ENCODE assay signal across 33 cellular contexts in the genomic region with DNA sequence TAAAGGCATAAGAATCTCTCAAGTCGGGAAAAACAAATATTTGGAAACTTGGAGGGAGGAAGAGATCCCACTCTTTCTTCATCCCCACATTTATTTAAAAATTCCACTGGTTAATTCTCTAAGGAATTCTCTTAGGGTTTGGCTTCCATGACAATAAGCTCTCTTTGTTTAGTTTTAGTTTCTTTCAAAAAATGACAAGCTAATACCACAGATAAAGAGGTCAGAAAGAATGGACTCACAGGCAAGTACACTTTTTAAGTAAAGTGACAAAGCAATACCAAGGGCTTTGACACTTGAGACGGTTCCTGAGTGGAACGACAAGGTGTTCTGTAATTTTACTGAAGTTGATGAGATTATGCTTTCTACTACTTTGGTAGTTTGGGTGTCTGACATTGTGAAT.
DNase-seq lines count a peak whose midpoint lies in the region; ATAC-seq and TF ChIP-seq lines count a peak whose summit lies in the region.
"Had no signal": no experiment of that assay in that cellular context is flagged by ENCODE, and none has a peak within 500 bp of the region (broad histone marks: within the 10 kb centered on the region; RNA-seq: fewer than 3 reads in every experiment).

No MANE protein-coding gene starts in this region.

- no peaks in the 10 kb centered on the region for H3K79me2 ChIP-seq in smooth muscle cell (ENCODE audit: low read depth)

- no peaks in the 10 kb centered on the region for H3K4me1 Mint-ChIP-seq in activated CD8-positive, alpha-beta memory T cell treated with anti-CD3 and anti-CD28 coated beads, Interleukin-2, amount 10 ng/mL, durations not matched to agents 7 days and 5 days
- H3K4me1 Mint-ChIP-seq: B cell; CD14-positive monocyte; CD4-positive, alpha-beta memory T cell; CD4-positive, CD25-positive, alpha-beta regulatory T cell; CD8-positive, alpha-beta memory T cell had no signal

- DNase-seq in HAP-1 (ENCODE audit: low spot score in 2 of 2), result peak; percentile 48 to 97
- DNase-seq in left lung, result no peak
- no peak for DNase-seq in smooth muscle cell (lab: John Stamatoyannopoulos, UW; ENCODE audit: unreplicated experiment)
- no peak for DNase-seq in medulla oblongata (ENCODE audit: extremely low spot score)
- DNase-seq in activated CD8-positive, alpha-beta memory T cell treated with anti-CD3 and anti-CD28 coated beads, Interleukin-2, amount 10 ng/mL, durations not matched to agents 7 days and 5 days, result no peak
- DNase-seq in left lobe of liver (ENCODE audit: low spot score), result no peak
- DNase-seq: 8988T; ACHN; AML-193; BE2C; C1 segment of cervical spinal cord; Caco-2; Calu3; CD4-positive, alpha-beta memory T cell; CD4-positive, alpha-beta T cell; CD4-positive, CD25-positive, alpha-beta regulatory T cell; CD8-positive, alpha-beta memory T cell; CD8-positive, alpha-beta T cell; COR-L47; DMS 273 treated with DMSO at 0.1 percent for 48 hours; DMS153; DMS53; DMS79; DMS79 treated with DMSO at 0.1 percent for 48 hours; DND-41; EL had no signal

- H3K27ac ChIP-seq in left lung (no peak overlapping the region), smooth muscle cell (ENCODE audit: low read depth) (no peak overlapping the region)
- H3K27ac ChIP-seq: 22Rv1; A549; BLaER1; BLaER1 treated with 17β-estradiol and CSF1 and Interleukin-3, amounts not matched to agents 10 nM and 100 nM; C4-2B had no signal

- H3K9me3 ChIP-seq in HAP-1 (no peaks in the 10 kb centered on the region), left lung (no peaks in the 10 kb centered on the region), smooth muscle cell (replicated peaks; ENCODE audit: low read depth) (no peaks in the 10 kb centered on the region)
- H3K9me3 ChIP-seq: A549; BE2C; BLaER1; BLaER1 treated with 17β-estradiol and CSF1 and Interleukin-3, amounts not matched to agents 10 nM and 100 nM; Caco-2 had no signal

- H3K4me1 ChIP-seq in HAP-1 (peaks cover 28% of the 10 kb centered on the region), left lung (peaks cover 0 to 6% of the 10 kb centered on the region in 2 donors), smooth muscle cell (ENCODE audit: low read depth) (no peaks in the 10 kb centered on the region)

- H3K27ac Mint-ChIP-seq in activated CD8-positive, alpha-beta memory T cell treated with anti-CD3 and anti-CD28 coated beads, Interleukin-2, amount 10 ng/mL, durations not matched to agents 7 days and 5 days, result no peak overlapping the region
- H3K27ac Mint-ChIP-seq: B cell; CD14-positive monocyte; CD4-positive, alpha-beta memory T cell; CD4-positive, alpha-beta T cell; CD4-positive, CD25-positive, alpha-beta regulatory T cell; CD8-positive, alpha-beta memory T cell; CD8-positive, alpha-beta T cell had no signal

- in situ Hi-C loops in HAP-1 (cut with MboI; ENCODE audit: low sequenced_read_pairs), result no loop called here

- no peaks in the 10 kb centered on the region for H3F3A ChIP-seq in smooth muscle cell (ENCODE audit: low read depth)

- no peak overlapping the region for H3K4me2 ChIP-seq in smooth muscle cell
- H3K4me2 ChIP-seq: A549; BLaER1; BLaER1 treated with 17β-estradiol and CSF1 and Interleukin-3, amounts not matched to agents 10 nM and 100 nM had no signal

- intact Hi-C loops in left lung (cut with DNase I), result no loop called here

- H3K36me3 ChIP-seq in HAP-1 (replicated peaks), result no peaks in the 10 kb centered on the region
- no peaks in the 10 kb centered on the region for H3K36me3 ChIP-seq in left lung
- no peaks in the 10 kb centered on the region for H3K36me3 ChIP-seq in smooth muscle cell (ENCODE audit: low read depth)
- H3K36me3 ChIP-seq: BE2C; BLaER1; BLaER1 treated with 17β-estradiol and CSF1 and Interleukin-3, amounts not matched to agents 10 nM and 100 nM had no signal

- peak overlapping the region; percentile 13 for H2AFZ ChIP-seq in smooth muscle cell (ENCODE audit: low read depth)

- WGBS in smooth muscle cell (ENCODE audit: low lambda C conversion rate), result 78% methylated on average over 3 of the region's 3 CpGs

- no peaks in the 10 kb centered on the region for H3K27me3 Mint-ChIP-seq in activated CD8-positive, alpha-beta memory T cell treated with anti-CD3 and anti-CD28 coated beads, Interleukin-2, amount 10 ng/mL, durations not matched to agents 7 days and 5 days
- H3K27me3 Mint-ChIP-seq: B cell; CD4-positive, alpha-beta memory T cell; CD4-positive, alpha-beta T cell; CD4-positive, CD25-positive, alpha-beta regulatory T cell; CD8-positive, alpha-beta memory T cell had no signal

- H3K27me3 ChIP-seq in HAP-1 (ENCODE audit: low read depth) (no peaks in the 10 kb centered on the region), left lung (no peaks in the 10 kb centered on the region), smooth muscle cell (ENCODE audit: low read depth) (no peaks in the 10 kb centered on the region)
- H3K27me3 ChIP-seq: BE2C; BLaER1; BLaER1 treated with 17β-estradiol and CSF1 and Interleukin-3, amounts not matched to agents 10 nM and 100 nM had no signal

- CTCF ChIA-PET in activated CD8-positive, alpha-beta memory T cell treated with anti-CD3 and anti-CD28 coated beads, Interleukin-2, amount 10 ng/mL, durations not matched to agents 7 days and 5 days (lab: Charles Lee), result no interaction called here

- no peak overlapping the region for H3K9ac ChIP-seq in smooth muscle cell (ENCODE audit: low read depth)
- H3K9ac ChIP-seq: BLaER1; BLaER1 treated with 17β-estradiol and CSF1 and Interleukin-3, amounts not matched to agents 10 nM and 100 nM had no signal

- H3K9me3 Mint-ChIP-seq in activated CD8-positive, alpha-beta memory T cell treated with anti-CD3 and anti-CD28 coated beads, Interleukin-2, amount 10 ng/mL, durations not matched to agents 7 days and 5 days (ENCODE audit: low read depth), result peaks cover 4% of the 10 kb centered on the region

- H3K4me3 ChIP-seq in HAP-1, result no peak overlapping the region
- no peak overlapping the region for H3K4me3 ChIP-seq in left lung
- H3K4me3 ChIP-seq in smooth muscle cell, result no peak overlapping the region
- H3K4me3 ChIP-seq: A549; BLaER1; BLaER1 treated with 17β-estradiol and CSF1 and Interleukin-3, amounts not matched to agents 10 nM and 100 nM had no signal

- no peaks in the 10 kb centered on the region for H3K36me3 Mint-ChIP-seq in activated CD8-positive, alpha-beta memory T cell treated with anti-CD3 and anti-CD28 coated beads, Interleukin-2, amount 10 ng/mL, durations not matched to agents 7 days and 5 days
- H3K36me3 Mint-ChIP-seq: CD14-positive monocyte; CD4-positive, alpha-beta memory T cell; CD4-positive, CD25-positive, alpha-beta regulatory T cell; CD8-positive, alpha-beta memory T cell; CD8-positive, alpha-beta T cell had no signal

- no peaks in the 10 kb centered on the region for H4K20me1 ChIP-seq in smooth muscle cell (ENCODE audit: low read depth)
- H4K20me1 ChIP-seq: BLaER1; BLaER1 treated with 17β-estradiol and CSF1 and Interleukin-3, amounts not matched to agents 10 nM and 100 nM had no signal

- no peak for TF ChIP-seq CTCF in left lung (IDR thresholded peaks at IDR 0.05)
- no peak for TF ChIP-seq CTCF in smooth muscle cell (IDR thresholded peaks at IDR 0.05; ENCODE audit: borderline replicate concordance, insufficient read depth, poor library complexity, severe bottlenecking)

- no peak overlapping the region for H3K4me3 Mint-ChIP-seq in activated CD8-positive, alpha-beta memory T cell treated with anti-CD3 and anti-CD28 coated beads, Interleukin-2, amount 10 ng/mL, durations not matched to agents 7 days and 5 days
- H3K4me3 Mint-ChIP-seq: B cell; CD14-positive monocyte; CD4-positive, alpha-beta memory T cell; CD4-positive, alpha-beta T cell; CD4-positive, CD25-positive, alpha-beta regulatory T cell; CD8-positive, alpha-beta memory T cell; CD8-positive, alpha-beta T cell had no signal

- ATAC-seq in left lung, result peak; percentile 38
- ATAC-seq in activated CD8-positive, alpha-beta memory T cell treated with anti-CD3 and anti-CD28 coated beads, Interleukin-2, amount 10 ng/mL, durations not matched to agents 7 days and 5 days, result no peak
- ATAC-seq in left lobe of liver, result no peak
- ATAC-seq: A549; CD8-positive, alpha-beta T cell had no signal

Comparison
In these comparisons a context has a peak if more than half of its experiments do, and no peak if none do; other contexts are left out.
1. DNase-seq: peak in HAP-1 (2 of 2); none in left lung (0 of 2), smooth muscle cell (single experiment), medulla oblongata (single experiment), activated CD8-positive, alpha-beta memory T cell treated with anti-CD3 and anti-CD28 coated beads, Interleukin-2, amount 10 ng/mL, durations not matched to agents 7 days and 5 days (single experiment) and left lobe of liver (single experiment).